1 cellular context compared by ENCODE assay signal in genomic region chr15:65182538-65182937, GRCh38.
TF ChIP-seq lines count a peak whose summit lies in the region.

No MANE protein-coding gene starts in this region.

TF ChIP-seq in K562, 482 proteins besides CTCF, POLR2A, EP300 and RAD21:
- TF ChIP-seq HIVEP1 (CRISPR knock-in tag; IDR thresholded peaks at IDR 0.05), result no peak
- no peak for TF ChIP-seq ZC3H4 (CRISPR knock-in tag; IDR thresholded peaks at IDR 0.05; ENCODE audit: borderline replicate concordance)
- no peak for TF ChIP-seq TRIM28 (IDR thresholded peaks at IDR 0.05)
- TF ChIP-seq GATAD2B (IDR thresholded peaks at IDR 0.05; ENCODE audit: borderline replicate concordance), result no peak
- TF ChIP-seq PPARD (CRISPR knock-in tag; IDR thresholded peaks at IDR 0.05), result no peak
- no peak for TF ChIP-seq NR4A1 (CRISPR knock-in tag; IDR thresholded peaks at IDR 0.05)
- TF ChIP-seq NR4A1 (tag; IDR thresholded peaks at IDR 0.05), result no peak
- TF ChIP-seq ADNP (tag; IDR thresholded peaks at IDR 0.05), result no peak
- TF ChIP-seq FOXP4 (CRISPR knock-in tag; IDR thresholded peaks at IDR 0.05; ENCODE audit: borderline replicate concordance), result no peak
- no peak for TF ChIP-seq XRCC3 (IDR thresholded peaks at IDR 0.05)
- TF ChIP-seq ZNF354B (CRISPR knock-in tag; IDR thresholded peaks at IDR 0.05), result no peak
- no peak for TF ChIP-seq ZNF609 (CRISPR knock-in tag; IDR thresholded peaks at IDR 0.05; ENCODE audit: borderline replicate concordance)
- no peak for TF ChIP-seq ZNF347 (CRISPR knock-in tag; IDR thresholded peaks at IDR 0.05; ENCODE audit: low read depth)
- TF ChIP-seq GABPA (tag; conservative IDR thresholded peaks at IDR 0.05; ENCODE audit: low read depth), result no peak
- TF ChIP-seq NFIX (CRISPR knock-in tag; IDR thresholded peaks at IDR 0.05; ENCODE audit: low read depth), result no peak
- TF ChIP-seq ZBTB40 (IDR thresholded peaks at IDR 0.05), result no peak
- TF ChIP-seq ZBTB40 (CRISPR knock-in tag; IDR thresholded peaks at IDR 0.05), result no peak
